Comparison of ENCODE assay signal across 10 cellular contexts in genomic region chr6:3294921-3295871, GRCh38. TPM values are rescaled to one million over a fixed set of nuclear protein-coding genes. Genes with fewer than 3 reads are reported as not detected.
DNase-seq lines count a peak whose midpoint lies in the region; ATAC-seq and TF ChIP-seq lines count a peak whose summit lies in the region.
"Had no signal": no experiment of that assay in that cellular context is flagged by ENCODE, and none has a peak within 500 bp of the region (broad histone marks: within the 10 kb centered on the region; RNA-seq: fewer than 3 reads in every experiment).

No MANE protein-coding gene starts in this region.

- 70 to 72% methylated on average over 29 of the region's 29 CpGs for WGBS in body of pancreas, 2 donors
- 77 to 86% methylated on average over 16 to 27 of the region's 29 CpGs for WGBS in esophagus squamous epithelium, 2 donors

- no peaks in the 10 kb centered on the region for H3K9me3 ChIP-seq in body of pancreas
- H3K9me3 ChIP-seq in mucosa of descending colon = no peaks in the 10 kb centered on the region
- no peaks in the 10 kb centered on the region for H3K9me3 ChIP-seq in esophagus squamous epithelium

- no peaks in the 10 kb centered on the region for H3K36me3 ChIP-seq in body of pancreas (replicated peaks in 1 of 2; ENCODE audit: insufficient read depth in 1 of 2, low read depth in 2 of 2)
- H3K36me3 ChIP-seq in mucosa of descending colon (ENCODE audit: low read depth) = no peaks in the 10 kb centered on the region
- H3K36me3 ChIP-seq in esophagus squamous epithelium = peaks cover 0 to 85% (median 0%) of the 10 kb centered on the region in 3 donors

- H3K36me3 Mint-ChIP-seq in activated CD8-positive, alpha-beta memory T cell treated with anti-CD3 and anti-CD28 coated beads, Interleukin-2, amount 10 ng/mL, durations not matched to agents 7 days and 5 days = no peaks in the 10 kb centered on the region

- peak; percentile 41 for ATAC-seq in body of pancreas
- ATAC-seq in mucosa of descending colon = peak; percentile 72
- no peak for ATAC-seq in activated CD8-positive, alpha-beta memory T cell treated with anti-CD3 and anti-CD28 coated beads, Interleukin-2, amount 10 ng/mL, durations not matched to agents 7 days and 5 days
- no peak for ATAC-seq in HG02623 (IDR thresholded peaks at IDR 0.05; ENCODE audit: unreplicated experiment)

- H3K27ac Mint-ChIP-seq in activated CD8-positive, alpha-beta memory T cell treated with anti-CD3 and anti-CD28 coated beads, Interleukin-2, amount 10 ng/mL, durations not matched to agents 7 days and 5 days = no peak overlapping the region
- H3K27ac Mint-ChIP-seq: dendritic cell treated with granulocyte-macrophage colony-stimulating factor and Interleukin-4, amounts not matched to agents 40 ng/mL and 50 ng/mL, for 4 days had no signal

- H3K27ac ChIP-seq in body of pancreas = no peak overlapping the region
- H3K27ac ChIP-seq in esophagus squamous epithelium = no peak overlapping the region

- H3K27me3 ChIP-seq in body of pancreas (no peaks in the 10 kb centered on the region), esophagus squamous epithelium (no peaks in the 10 kb centered on the region)

- no peak for TF ChIP-seq POLR2A in NB4 (IDR thresholded peaks at IDR 0.05; ENCODE audit: extremely low read depth, insufficient read length)
- TF ChIP-seq POLR2A in body of pancreas (IDR thresholded peaks at IDR 0.05) = no peak
- TF ChIP-seq POLR2A in esophagus squamous epithelium (IDR thresholded peaks at IDR 0.05) = no peak

- DNase-seq in C1 segment of cervical spinal cord (lab: John Stamatoyannopoulos, UW) = peak in 9 of 14 donors; percentile 26 to 68 (median 39)
- DNase-seq in NB4 (ENCODE audit: low read depth) = peak; percentile 32
- peak in 3 of 4 donors; percentile 30 to 38 (median 36) for DNase-seq in body of pancreas
- DNase-seq in mucosa of descending colon = peak in 2 of 3 donors; percentile 28 to 29
- no peak for DNase-seq in esophagus squamous epithelium (lab: John Stamatoyannopoulos, UW)
- no peak for DNase-seq in activated CD8-positive, alpha-beta memory T cell treated with anti-CD3 and anti-CD28 coated beads, Interleukin-2, amount 10 ng/mL, durations not matched to agents 7 days and 5 days
- DNase-seq in COLO829 (ENCODE audit: low spot score) = no peak
- DNase-seq: DMS79 had no signal

- no peaks in the 10 kb centered on the region for H3K4me1 Mint-ChIP-seq in activated CD8-positive, alpha-beta memory T cell treated with anti-CD3 and anti-CD28 coated beads, Interleukin-2, amount 10 ng/mL, durations not matched to agents 7 days and 5 days

- H3K9me3 Mint-ChIP-seq in activated CD8-positive, alpha-beta memory T cell treated with anti-CD3 and anti-CD28 coated beads, Interleukin-2, amount 10 ng/mL, durations not matched to agents 7 days and 5 days (ENCODE audit: low read depth) = no peaks in the 10 kb centered on the region
- H3K9me3 Mint-ChIP-seq: dendritic cell treated with granulocyte-macrophage colony-stimulating factor and Interleukin-4, amounts not matched to agents 40 ng/mL and 50 ng/mL, for 4 days had no signal

- no peaks in the 10 kb centered on the region for H3K27me3 Mint-ChIP-seq in activated CD8-positive, alpha-beta memory T cell treated with anti-CD3 and anti-CD28 coated beads, Interleukin-2, amount 10 ng/mL, durations not matched to agents 7 days and 5 days

- H3K4me3 Mint-ChIP-seq in activated CD8-positive, alpha-beta memory T cell treated with anti-CD3 and anti-CD28 coated beads, Interleukin-2, amount 10 ng/mL, durations not matched to agents 7 days and 5 days = no peak overlapping the region
- H3K4me3 Mint-ChIP-seq: dendritic cell treated with granulocyte-macrophage colony-stimulating factor and Interleukin-4, amounts not matched to agents 40 ng/mL and 50 ng/mL, for 4 days had no signal

- TF ChIP-seq CTCF in NB4 (IDR thresholded peaks at IDR 0.05; ENCODE audit: low read depth, low read length) = peak; percentile 43
- peak in 3 of 7 experiments; percentile 27 to 35 (median 28) for TF ChIP-seq CTCF in body of pancreas (IDR thresholded peaks at IDR 0.05)
- no peak for TF ChIP-seq CTCF in mucosa of descending colon (IDR thresholded peaks at IDR 0.05)
- no peak for TF ChIP-seq CTCF in esophagus squamous epithelium (IDR thresholded peaks at IDR 0.05)

- H3K4me1 ChIP-seq in body of pancreas = peaks cover 21% of the 10 kb centered on the region
- H3K4me1 ChIP-seq in mucosa of descending colon (ENCODE audit: low read depth) = no peaks in the 10 kb centered on the region
- no peaks in the 10 kb centered on the region for H3K4me1 ChIP-seq in esophagus squamous epithelium

- CTCF ChIA-PET in activated CD8-positive, alpha-beta memory T cell treated with anti-CD3 and anti-CD28 coated beads, Interleukin-2, amount 10 ng/mL, durations not matched to agents 7 days and 5 days (lab: Charles Lee) = interaction anchor here (1.1 kb wide), 1 partner anchor 15 kb away, joined by 3 read pairs; no protein-coding TSS in a partner anchor

- intact Hi-C loops in body of pancreas (cut with DNase I) = no loop called here
- intact Hi-C loops in mucosa of descending colon (cut with DNase I, micrococcal nuclease) = no loop called here
- intact Hi-C loops in esophagus squamous epithelium (cut with DNase I) = no loop called here

- no peak overlapping the region for H3K4me3 ChIP-seq in NB4 (ENCODE audit: low read depth, low read length)
- no peak overlapping the region for H3K4me3 ChIP-seq in body of pancreas
- H3K4me3 ChIP-seq in mucosa of descending colon = no peak overlapping the region
- no peak overlapping the region for H3K4me3 ChIP-seq in esophagus squamous epithelium

RNA-seq across cellular contexts. Expression of gene PSMG4, which starts 36.4 kb away (rescaled TPM):
- total RNA-seq in body of pancreas = 10 to 100 TPM; 10.9 to 11.2 TPM
- 10 to 100 TPM; 14.8 to 19.8 (median 16.2) TPM for total RNA-seq in mucosa of descending colon
- 10 to 100 TPM in 3 of 4 donors, 1 to 10 TPM in 1; 9.4 to 36.0 (median 14.9) TPM for total RNA-seq in esophagus squamous epithelium
- total RNA-seq in activated CD8-positive, alpha-beta memory T cell treated with anti-CD3 and anti-CD28 coated beads, Interleukin-2, amount 10 ng/mL, durations not matched to agents 7 days and 5 days = 10 to 100 TPM; 24.4 TPM

Comparison
In these comparisons a context has a peak if more than half of its experiments do, and no peak if none do; other contexts are left out.
1. DNase-seq: peak in C1 segment of cervical spinal cord (9 of 14), NB4 (single experiment), body of pancreas (3 of 4) and mucosa of descending colon (2 of 3); none in esophagus squamous epithelium (single experiment), activated CD8-positive, alpha-beta memory T cell treated with anti-CD3 and anti-CD28 coated beads, Interleukin-2, amount 10 ng/mL, durations not matched to agents 7 days and 5 days (single experiment) and COLO829 (single experiment).
2. ATAC-seq: peak in body of pancreas (single experiment) and mucosa of descending colon (single experiment); none in activated CD8-positive, alpha-beta memory T cell treated with anti-CD3 and anti-CD28 coated beads, Interleukin-2, amount 10 ng/mL, durations not matched to agents 7 days and 5 days (single experiment) and HG02623 (single experiment).